In genomic region chr1:214029796-214030195, GRCh38 we compare ENCODE assay signal across 21 cellular contexts. TPM values are rescaled to one million over a fixed set of nuclear protein-coding genes. Genes with fewer than 3 reads are reported as not detected.
DNase-seq lines count a peak whose midpoint lies in the region; TF ChIP-seq lines count a peak whose summit lies in the region.
"Had no signal": no experiment of that assay in that cellular context is flagged by ENCODE, and none has a peak within 500 bp of the region (broad histone marks: within the 10 kb centered on the region; RNA-seq: fewer than 3 reads in every experiment).

No MANE protein-coding gene starts in this region.

- H3K27me3 Mint-ChIP-seq in neural progenitor cell (ENCODE audit: insufficient read depth, low read depth): no peaks in the 10 kb centered on the region
- H3K27me3 Mint-ChIP-seq: memory B cell had no signal

- POLR2A ChIA-PET in RWPE1 (lab: Yijun Ruan, JAX; ENCODE audit: low non-redundant PET): no interaction called here

- peaks cover 14% of the 10 kb centered on the region for H3F3A ChIP-seq in neural progenitor cell (ENCODE audit: low read depth)

- no peak overlapping the region for H3K4me3 ChIP-seq in AG10803 (ENCODE audit: low read length)
- no peak overlapping the region for H3K4me3 ChIP-seq in adipocyte (ENCODE audit: low read length)
- peak overlapping the region; percentile 1 for H3K4me3 ChIP-seq in left ventricle myocardium inferior
- peak overlapping the region; percentile 7 for H3K4me3 ChIP-seq in neural progenitor cell
- H3K4me3 ChIP-seq in brain microvascular endothelial cell (ENCODE audit: low read depth, low read length): no peak overlapping the region
- H3K4me3 ChIP-seq: A549 had no signal

- H3K9me3 Mint-ChIP-seq in neural progenitor cell: no peaks in the 10 kb centered on the region
- H3K9me3 Mint-ChIP-seq: activated naive CD8-positive, alpha-beta T cell treated with anti-CD3 and anti-CD28 coated beads, Interleukin-2, amount 10 ng/mL, durations not matched to agents 7 days and 5 days; memory B cell; stimulated activated effector memory CD8-positive, alpha-beta T cell treated with anti-CD3 and anti-CD28 coated beads, Interleukin-12 subunit alpha, Interleukin-12 subunit beta, amount 100 ng/mL, for 72 hours; type B pancreatic cell had no signal

- TF ChIP-seq CTCF in AG10803 (conservative IDR thresholded peaks at IDR 0.05; ENCODE audit: low read length): no peak
- no peak for TF ChIP-seq CTCF in left ventricle myocardium inferior (IDR thresholded peaks at IDR 0.05; ENCODE audit: borderline replicate concordance)
- TF ChIP-seq CTCF in neural progenitor cell (IDR thresholded peaks at IDR 0.05): no peak
- no peak for TF ChIP-seq CTCF in RWPE1 (conservative IDR thresholded peaks at IDR 0.05; ENCODE audit: low read depth)
- TF ChIP-seq CTCF in brain microvascular endothelial cell (IDR thresholded peaks at IDR 0.05; ENCODE audit: low read depth, low read length, missing control alignments): no peak

- H3K36me3 Mint-ChIP-seq in neural progenitor cell: peaks cover 2% of the 10 kb centered on the region
- H3K36me3 Mint-ChIP-seq: activated naive CD8-positive, alpha-beta T cell treated with anti-CD3 and anti-CD28 coated beads, Interleukin-2, amount 10 ng/mL, durations not matched to agents 7 days and 5 days; CD14-positive monocyte; memory B cell; stimulated activated effector memory CD8-positive, alpha-beta T cell treated with anti-CD3 and anti-CD28 coated beads, Interleukin-12 subunit alpha, Interleukin-12 subunit beta, amount 100 ng/mL, for 72 hours; type B pancreatic cell had no signal

- H3K4me2 ChIP-seq in neural progenitor cell: peak overlapping the region; percentile 59
- H3K4me2 ChIP-seq: A549 had no signal

- in situ Hi-C loops in brain microvascular endothelial cell (cut with HindIII; ENCODE audit: low pct_ligation_motif_present, low sequenced_read_pairs): no loop called here

- H3K27me3 ChIP-seq in adipocyte (replicated peaks; ENCODE audit: control insufficient read depth, insufficient read depth, low read length) (no peaks in the 10 kb centered on the region), left ventricle myocardium inferior (ENCODE audit: low read depth) (no peaks in the 10 kb centered on the region), neural progenitor cell (no peaks in the 10 kb centered on the region), brain microvascular endothelial cell (replicated peaks) (no peaks in the 10 kb centered on the region)

- no peak overlapping the region for H3K4me3 Mint-ChIP-seq in neural progenitor cell
- H3K4me3 Mint-ChIP-seq: activated naive CD8-positive, alpha-beta T cell treated with anti-CD3 and anti-CD28 coated beads, Interleukin-2, amount 10 ng/mL, durations not matched to agents 7 days and 5 days; CD14-positive monocyte; memory B cell; stimulated activated effector memory CD8-positive, alpha-beta T cell treated with anti-CD3 and anti-CD28 coated beads, Interleukin-12 subunit alpha, Interleukin-12 subunit beta, amount 100 ng/mL, for 72 hours; type B pancreatic cell had no signal

- CTCF ChIA-PET in RWPE1 (lab: Yijun Ruan, JAX): no interaction called here

- intact Hi-C loops in left ventricle myocardium inferior (cut with micrococcal nuclease): no loop called here

- H3K4me1 Mint-ChIP-seq in neural progenitor cell: peaks cover 54% of the 10 kb centered on the region
- H3K4me1 Mint-ChIP-seq: activated naive CD8-positive, alpha-beta T cell treated with anti-CD3 and anti-CD28 coated beads, Interleukin-2, amount 10 ng/mL, durations not matched to agents 7 days and 5 days; CD14-positive monocyte; memory B cell; stimulated activated effector memory CD8-positive, alpha-beta T cell treated with anti-CD3 and anti-CD28 coated beads, Interleukin-12 subunit alpha, Interleukin-12 subunit beta, amount 100 ng/mL, for 72 hours had no signal

- peak overlapping the region; percentile 39 for H3K27ac Mint-ChIP-seq in neural progenitor cell
- H3K27ac Mint-ChIP-seq: activated naive CD8-positive, alpha-beta T cell treated with anti-CD3 and anti-CD28 coated beads, Interleukin-2, amount 10 ng/mL, durations not matched to agents 7 days and 5 days; CD14-positive monocyte; memory B cell; stimulated activated effector memory CD8-positive, alpha-beta T cell treated with anti-CD3 and anti-CD28 coated beads, Interleukin-12 subunit alpha, Interleukin-12 subunit beta, amount 100 ng/mL, for 72 hours; type B pancreatic cell had no signal

- H3K27ac ChIP-seq in left ventricle myocardium inferior (replicated peaks) (peak overlapping the region; percentile 95), neural progenitor cell (no peak overlapping the region), RWPE1 (no peak overlapping the region), brain microvascular endothelial cell (no peak overlapping the region)
- H3K27ac ChIP-seq: A549 had no signal

- no peaks in the 10 kb centered on the region for H3K79me2 ChIP-seq in neural progenitor cell (ENCODE audit: low read depth)

- no peak overlapping the region for H2AFZ ChIP-seq in neural progenitor cell (replicated peaks)

- H3K4me1 ChIP-seq in adipocyte (ENCODE audit: control insufficient read depth, insufficient read depth, low read length): no peaks in the 10 kb centered on the region
- peaks cover 46% of the 10 kb centered on the region for H3K4me1 ChIP-seq in left ventricle myocardium inferior
- peaks cover 52% of the 10 kb centered on the region for H3K4me1 ChIP-seq in neural progenitor cell
- H3K4me1 ChIP-seq: A549 had no signal

- DNase-seq in AG10803 (ENCODE audit: low read depth) (peak; percentile 2), adipocyte (ENCODE audit: low read depth) (peak; percentile 1), left ventricle myocardium inferior (no peak), neural progenitor cell (ENCODE audit: low spot score) (peak; percentile 87), activated T-cell treated with anti-CD3 and anti-CD28 coated beads for 4 hours (no peak), RWPE1 (ENCODE audit: low spot score) (no peak), brain microvascular endothelial cell (no peak)
- no peak for DNase-seq in stimulated activated CD4-positive, alpha-beta T cell treated with anti-CD3 and anti-CD28 coated beads, Interleukin-12 subunit alpha, Interleukin-12 subunit beta, amount 100 ng/mL, for 4 hours
- DNase-seq: activated CD4-positive, alpha-beta T cell treated with anti-CD3 and anti-CD28 coated beads, Interleukin-2, amount 50 U/mL, for 4 hours; activated naive CD8-positive, alpha-beta T cell treated with anti-CD3 and anti-CD28 coated beads, Interleukin-2, amount 10 ng/mL, durations not matched to agents 7 days and 5 days; activated T-cell treated with anti-CD3 and anti-CD28 coated beads, Interleukin-2, amount 50 U/mL, for 48 hours; DMS53; HCEC 1CT; IMR-90; NCI-H2029 treated with DMSO at 0.1 percent for 48 hours; NCI-H526 had no signal

- no peaks in the 10 kb centered on the region for H4K20me1 ChIP-seq in neural progenitor cell (ENCODE audit: low read depth)

- H3K9me3 ChIP-seq in adipocyte (ENCODE audit: control insufficient read depth, low read length) (no peaks in the 10 kb centered on the region), left ventricle myocardium inferior (replicated peaks) (no peaks in the 10 kb centered on the region), neural progenitor cell (ENCODE audit: low read depth) (no peaks in the 10 kb centered on the region)
- H3K9me3 ChIP-seq: A549 had no signal

- H3K36me3 ChIP-seq in adipocyte (ENCODE audit: control insufficient read depth, insufficient read depth, low read length, severe bottlenecking) (no peaks in the 10 kb centered on the region), left ventricle myocardium inferior (no peaks in the 10 kb centered on the region), neural progenitor cell (no peaks in the 10 kb centered on the region), brain microvascular endothelial cell (replicated peaks) (no peaks in the 10 kb centered on the region)

- H3K9ac ChIP-seq in adipocyte (ENCODE audit: low read length) (no peak overlapping the region), neural progenitor cell (no peak overlapping the region)

RNA-seq across cellular contexts. Expression of gene PROX1, which starts 42.0 kb away (rescaled TPM):
- total RNA-seq in left ventricle myocardium inferior (80.6 TPM), neural progenitor cell (ENCODE audit: low replicate concordance) (1.3 and 5.0 TPM in 2 replicates)
- total RNA-seq: activated naive CD8-positive, alpha-beta T cell treated with anti-CD3 and anti-CD28 coated beads, Interleukin-2, amount 10 ng/mL, durations not matched to agents 7 days and 5 days had no signal

Comparison
In these comparisons a context has a peak if more than half of its experiments do, and no peak if none do; other contexts are left out.
1. DNase-seq: peak in AG10803 (single experiment), adipocyte (single experiment) and neural progenitor cell (single experiment); none in left ventricle myocardium inferior (single experiment), activated T-cell treated with anti-CD3 and anti-CD28 coated beads for 4 hours (single experiment), RWPE1 (single experiment), brain microvascular endothelial cell (single experiment) and stimulated activated CD4-positive, alpha-beta T cell treated with anti-CD3 and anti-CD28 coated beads, Interleukin-12 subunit alpha, Interleukin-12 subunit beta, amount 100 ng/mL, for 4 hours (single experiment).
2. H3K4me3 ChIP-seq: peak in left ventricle myocardium inferior (single experiment) and neural progenitor cell (single experiment); none in AG10803 (single experiment), adipocyte (single experiment) and brain microvascular endothelial cell (single experiment).
3. RNA of gene PROX1, which starts 42.0 kb away (total RNA-seq): 80.6 TPM in left ventricle myocardium inferior (single experiment); 1.3 to 5.0 TPM in neural progenitor cell; every median in the first group is over 10 times any median in the second.